In the genomic region with DNA sequence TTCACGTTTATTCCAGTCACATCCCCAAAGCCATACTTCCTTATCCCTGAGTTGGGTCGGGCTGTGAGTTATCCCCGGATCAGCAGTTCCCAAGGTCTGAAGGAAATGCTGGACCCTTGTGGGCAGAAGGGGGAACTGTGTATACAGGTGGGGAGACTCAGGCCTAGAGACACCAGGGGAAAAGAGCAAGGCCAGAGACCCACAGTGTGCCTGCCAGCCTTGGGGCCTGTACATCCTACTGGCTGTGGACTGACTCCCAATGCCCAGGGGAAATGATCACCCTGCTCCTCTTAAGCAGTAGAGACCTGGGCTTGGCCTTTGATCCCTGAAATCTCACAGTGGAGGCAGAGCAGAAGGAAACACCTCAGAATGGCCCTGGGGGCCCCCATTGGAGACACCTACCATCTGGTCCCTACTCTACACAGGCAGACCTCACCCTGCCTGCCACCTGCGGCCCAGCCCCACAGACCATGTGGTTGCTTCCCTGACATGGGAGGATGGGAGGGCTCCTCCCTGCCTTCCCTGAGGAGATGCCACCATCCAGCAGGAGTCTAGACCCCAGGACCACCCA, we compare ENCODE assay signal across 9 cellular contexts. TPM values are rescaled to one million over a fixed set of nuclear protein-coding genes. Genes with fewer than 3 reads are reported as not detected.
DNase-seq lines count a peak whose midpoint lies in the region; ATAC-seq and TF ChIP-seq lines count a peak whose summit lies in the region.
"Had no signal": no experiment of that assay in that cellular context is flagged by ENCODE, and none has a peak within 500 bp of the region (broad histone marks: within the 10 kb centered on the region; RNA-seq: fewer than 3 reads in every experiment).

No MANE protein-coding gene starts in this region.

- TF ChIP-seq RAD21 in IMR-90 (IDR thresholded peaks at IDR 0.05; ENCODE audit: low read length), result no peak

- H2BK15ac ChIP-seq in IMR-90 (ENCODE audit: low read depth, low read length), result 0 out of 3 replicates have a peak overlapping the region, but pooled peaks have one; percentile 39

- H3K27me3 ChIP-seq in ACC112 (ENCODE audit: insufficient read depth, low read length) (no peaks in the 10 kb centered on the region), IMR-90 (ENCODE audit: control insufficient read depth, insufficient read depth, low read length) (no peaks in the 10 kb centered on the region), Caco-2 (replicated peaks; ENCODE audit: control insufficient read depth, insufficient read depth, low read length) (no peaks in the 10 kb centered on the region)

- WGBS in IMR-90 (ENCODE audit: extremely low coverage in 2 of 2, insufficient read length in 1 of 2), 2 experiments, result no CpG with 5 or more reads among the region's 4 CpGs

- no peaks in the 10 kb centered on the region for H3K9me3 Mint-ChIP-seq in dendritic cell treated with granulocyte-macrophage colony-stimulating factor and Interleukin-4, amounts not matched to agents 40 ng/mL and 50 ng/mL, for 4 days
- no peaks in the 10 kb centered on the region for H3K9me3 Mint-ChIP-seq in naive thymus-derived CD8-positive, alpha-beta T cell
- no peaks in the 10 kb centered on the region for H3K9me3 Mint-ChIP-seq in Caco-2 (ENCODE audit: unreplicated experiment)

- peaks cover 10% of the 10 kb centered on the region for H3K79me2 ChIP-seq in ACC112 (ENCODE audit: control insufficient read depth, insufficient read depth, low read length, unreplicated experiment)

- TF ChIP-seq CTCF in IMR-90 (conservative IDR thresholded peaks at IDR 0.05; ENCODE audit: low read depth, low read length), result peak; percentile 21; the same call in 1 of the 2 replicates
- TF ChIP-seq CTCF in Caco-2 (IDR thresholded peaks at IDR 0.05; ENCODE audit: insufficient read depth in 1 of 2, low read depth in 1 of 2, low read length in 1 of 2, severe bottlenecking in 1 of 2, unreplicated experiment in 1 of 2), result no peak

- H3K4me1 ChIP-seq in ACC112 (ENCODE audit: control insufficient read depth, insufficient read depth, low read length, unreplicated experiment) (peaks cover 30% of the 10 kb centered on the region), IMR-90 (ENCODE audit: control insufficient read depth, insufficient read depth, low read length) (peaks cover 44% of the 10 kb centered on the region), Caco-2 (no peaks in the 10 kb centered on the region)

- peak overlapping the region; percentile 91 for H3K9ac ChIP-seq in IMR-90 (ENCODE audit: low read depth, low read length)

- peak overlapping the region; percentile 85 for H2AK5ac ChIP-seq in IMR-90 (ENCODE audit: low read depth, low read length)

- peak overlapping the region; percentile 8; the same call in 1 of the 2 replicates for H3K18ac ChIP-seq in IMR-90 (ENCODE audit: low read depth, low read length)

- peaks cover 22% of the 10 kb centered on the region for H3K27me3 Mint-ChIP-seq in dendritic cell treated with granulocyte-macrophage colony-stimulating factor and Interleukin-4, amounts not matched to agents 40 ng/mL and 50 ng/mL, for 4 days
- H3K27me3 Mint-ChIP-seq in naive thymus-derived CD8-positive, alpha-beta T cell, result no peaks in the 10 kb centered on the region
- no peaks in the 10 kb centered on the region for H3K27me3 Mint-ChIP-seq in Caco-2 (ENCODE audit: insufficient read depth, unreplicated experiment)

- H2AK9ac ChIP-seq in IMR-90 (replicated peaks; ENCODE audit: low read depth, low read length, poor library complexity), result peak overlapping the region; percentile 100

- no peaks in the 10 kb centered on the region for H3K36me3 Mint-ChIP-seq in dendritic cell treated with granulocyte-macrophage colony-stimulating factor and Interleukin-4, amounts not matched to agents 40 ng/mL and 50 ng/mL, for 4 days (ENCODE audit: low read depth)
- H3K36me3 Mint-ChIP-seq in naive thymus-derived CD8-positive, alpha-beta T cell, result peaks cover 0 to 3% (median 0%) of the 10 kb centered on the region in 3 donors
- peaks cover 6% of the 10 kb centered on the region for H3K36me3 Mint-ChIP-seq in Caco-2 (ENCODE audit: insufficient read depth, unreplicated experiment)

- H3K36me3 ChIP-seq in ACC112 (ENCODE audit: insufficient read depth, low read length) (0 out of 2 replicates have a peak, but pooled peaks cover 3% of the 10 kb centered on the region), IMR-90 (ENCODE audit: control insufficient read depth, insufficient read depth, low read length) (peaks cover 33% of the 10 kb centered on the region), Caco-2 (ENCODE audit: control insufficient read depth, insufficient read depth, low read length) (no peaks in the 10 kb centered on the region)

- no peak for TF ChIP-seq POLR2A in IMR-90 (IDR thresholded peaks at IDR 0.05; ENCODE audit: low read depth, low read length)

- H3K9me3 ChIP-seq in IMR-90 (ENCODE audit: control insufficient read depth, insufficient read depth, low read length) (no peaks in the 10 kb centered on the region), Caco-2 (no peaks in the 10 kb centered on the region)

- POLR2A ChIA-PET in IMR-90 (lab: Charles Lee; ENCODE audit: unreplicated experiment), result no interaction called here
- POLR2A ChIA-PET in naive thymus-derived CD8-positive, alpha-beta T cell (lab: Charles Lee), result interaction anchor here (1.7 to 2.4 kb wide), 4 partner anchors 22 to 137 kb away, joined by 5 to 11 read pairs (median 10); partner anchors contain the start of genes RNF185 and TUG1
- POLR2A ChIA-PET in Caco-2 (lab: Charles Lee), result no interaction called here

- peak overlapping the region; percentile 89 for H4K91ac ChIP-seq in IMR-90 (ENCODE audit: insufficient read depth, low read depth, low read length)

- CTCF ChIA-PET in IMR-90 (lab: Yijun Ruan, JAX) (interaction anchor here (0.6 kb wide), 1 partner anchor 187 kb away, joined by 8 read pairs; no protein-coding TSS in a partner anchor), Caco-2 (lab: Charles Lee) (interaction anchor here (1.4 to 2.5 kb wide), 2 partner anchors 27 to 43 kb away, joined by 6 to 10 read pairs; no protein-coding TSS in a partner anchor)

- H3K4me2 ChIP-seq in IMR-90 (ENCODE audit: low read depth, low read length), result peak overlapping the region; percentile 96

- H3K79me1 ChIP-seq in IMR-90 (ENCODE audit: low read depth in 1 of 2, low read length in 2 of 2), result peaks cover 15 to 53% of the 10 kb centered on the region in 2 experiments; a peak in 3 of 4 replicates

- H3K14ac ChIP-seq in IMR-90 (replicated peaks; ENCODE audit: low read depth, low read length), result peak overlapping the region; percentile 98

- H4K20me1 ChIP-seq in IMR-90 (ENCODE audit: insufficient read depth, low read length), result peaks cover 25% of the 10 kb centered on the region

- H3K27ac Mint-ChIP-seq in dendritic cell treated with granulocyte-macrophage colony-stimulating factor and Interleukin-4, amounts not matched to agents 40 ng/mL and 50 ng/mL, for 4 days, result peak overlapping the region; percentile 47
- H3K27ac Mint-ChIP-seq in naive thymus-derived CD8-positive, alpha-beta T cell, result peak overlapping the region; percentile 68 to 97 (median 94)
- no peak overlapping the region for H3K27ac Mint-ChIP-seq in Caco-2 (ENCODE audit: unreplicated experiment)

- no peak overlapping the region for H2BK120ac ChIP-seq in IMR-90 (ENCODE audit: low read depth, low read length)

- H3K4me3 Mint-ChIP-seq in dendritic cell treated with granulocyte-macrophage colony-stimulating factor and Interleukin-4, amounts not matched to agents 40 ng/mL and 50 ng/mL, for 4 days, result no peak overlapping the region
- peak overlapping the region; percentile 90 to 97 (median 95) for H3K4me3 Mint-ChIP-seq in naive thymus-derived CD8-positive, alpha-beta T cell
- no peak overlapping the region for H3K4me3 Mint-ChIP-seq in Caco-2 (ENCODE audit: unreplicated experiment)

- peak overlapping the region; percentile 87 for H2BK5ac ChIP-seq in IMR-90 (ENCODE audit: low read depth, low read length, poor library complexity, severe bottlenecking)

- ATAC-seq in IMR-90 (ENCODE audit: low read depth), result no peak
- ATAC-seq in naive thymus-derived CD8-positive, alpha-beta T cell, result no peak
- ATAC-seq in HG03354 (IDR thresholded peaks at IDR 0.05; ENCODE audit: poor library complexity, severe bottlenecking, unreplicated experiment), result no peak

- dilution Hi-C loops in IMR-90 (cut with HindIII; ENCODE audit: low sequenced_read_pairs, unreplicated experiment), result no loop called here

- peaks cover 13% of the 10 kb centered on the region for H3K4me1 Mint-ChIP-seq in dendritic cell treated with granulocyte-macrophage colony-stimulating factor and Interleukin-4, amounts not matched to agents 40 ng/mL and 50 ng/mL, for 4 days (ENCODE audit: low read depth)
- peaks cover 18 to 27% (median 21%) of the 10 kb centered on the region in 4 donors for H3K4me1 Mint-ChIP-seq in naive thymus-derived CD8-positive, alpha-beta T cell
- H3K4me1 Mint-ChIP-seq in Caco-2 (ENCODE audit: low read depth, unreplicated experiment), result peaks cover 7% of the 10 kb centered on the region

- no peak overlapping the region for H2AFZ ChIP-seq in ACC112 (ENCODE audit: low read length, unreplicated experiment)
- no peak overlapping the region for H2AFZ ChIP-seq in IMR-90 (replicated peaks; ENCODE audit: low read length, poor library complexity)

- H3K9me1 ChIP-seq in IMR-90 (ENCODE audit: insufficient read depth, low read length), result peaks cover 19% of the 10 kb centered on the region

- H3K27ac ChIP-seq in ACC112 (ENCODE audit: low read depth, low read length), result peak overlapping the region; percentile 88
- H3K27ac ChIP-seq in IMR-90 (ENCODE audit: insufficient read depth, low read length), result peak overlapping the region; percentile 94

- H4K8ac ChIP-seq in IMR-90 (ENCODE audit: low read depth in 2 of 2, low read length in 2 of 2), result peak overlapping the region in 1 of 2 experiments; percentile 82; a peak in 3 of 4 replicates

- peak overlapping the region; percentile 94 for H3K23ac ChIP-seq in IMR-90 (ENCODE audit: low read depth, low read length)

- intact Hi-C loops in IMR-90 (cut with micrococcal nuclease), result loop anchor here (5.0 kb wide), 1 partner anchor 106 kb away; the partner anchor contains the start of gene LIMK2
- intact Hi-C loops in dendritic cell treated with granulocyte-macrophage colony-stimulating factor and Interleukin-4, amounts not matched to agents 40 ng/mL and 50 ng/mL, for 4 days (cut with micrococcal nuclease), result loop anchor here (2.0 to 5.0 kb wide), 2 partner anchors 41 to 125 kb away; no protein-coding TSS in a partner anchor
- intact Hi-C loops in Caco-2 (cut with micrococcal nuclease; ENCODE audit: unreplicated experiment), result no loop called here

- no peak overlapping the region for H2BK20ac ChIP-seq in IMR-90 (ENCODE audit: low read depth, low read length)

- peak overlapping the region; percentile 85 for H3K4me3 ChIP-seq in ACC112 (ENCODE audit: low read depth, low read length)
- H3K4me3 ChIP-seq in IMR-90 (ENCODE audit: insufficient read depth, low read depth, low read length), result peak overlapping the region; percentile 90
- H3K4me3 ChIP-seq in Caco-2 (ENCODE audit: low read depth, low read length), result no peak overlapping the region

- no peak for DNase-seq in IMR-90
- no peak for DNase-seq in naive thymus-derived CD8-positive, alpha-beta T cell
- no peak for DNase-seq in Caco-2
- DNase-seq in DMS153 treated with DMSO at 0.1 percent for 48 hours (lab: John Stamatoyannopoulos, UW; ENCODE audit: unreplicated experiment), result no peak
- DNase-seq in NCI-H2196 (lab: John Stamatoyannopoulos, UW; ENCODE audit: unreplicated experiment), result no peak

- in situ Hi-C loops in IMR-90 (cut with MboI; ENCODE audit: low sequenced_read_pairs), result no loop called here

- peak overlapping the region; percentile 23 for H4K5ac ChIP-seq in IMR-90 (ENCODE audit: low read depth, low read length)

- no peak overlapping the region; the same call in 1 of the 2 replicates for H3K56ac ChIP-seq in IMR-90 (ENCODE audit: extremely low read depth, insufficient read depth, low read length)

- H3K4ac ChIP-seq in IMR-90 (ENCODE audit: low read depth, low read length), result peak overlapping the region; percentile 92

- BruUV-seq in IMR-90 (replicated peaks; lab: Mats Ljungman, UMichigan) (no TSS peak), Caco-2 (replicated peaks; lab: Mats Ljungman, UMichigan) (no TSS peak)

RNA-seq across cellular contexts. Expression of gene SELENOM, which starts 1.3 kb away (rescaled TPM):
- total RNA-seq in IMR-90 (2012; rRNA removed), result 36.1 and 46.2 TPM in 2 replicates
- 270 and 369 TPM in 2 replicates for polyA plus RNA-seq in IMR-90 (2012; rRNA removed)
- polyA plus RNA-seq in IMR-90 (2012; cell fraction: cytosol; rRNA removed), result 662 and 853 TPM in 2 replicates
- 256 and 316 TPM in 2 replicates for polyA plus RNA-seq in IMR-90 (2012; cell fraction: nucleus; rRNA removed; ENCODE audit: low replicate concordance)
- 10 to 100 TPM; 74.9 to 77.8 TPM for total RNA-seq in naive thymus-derived CD8-positive, alpha-beta T cell
- polyA plus RNA-seq in naive thymus-derived CD8-positive, alpha-beta T cell, result 100 to 1,000 TPM; 114 to 142 (median 134) TPM
- 1.3 and 2.0 TPM in 2 replicates for total RNA-seq in Caco-2 (2022)

RNA-seq across cellular contexts. Expression of gene INPP5J, which starts 16.7 kb away (rescaled TPM):
- total RNA-seq in IMR-90 (2012; rRNA removed), result 0.28 and 0.36 TPM in 2 replicates
- polyA plus RNA-seq in IMR-90 (2012; rRNA removed), result 2.0 and 2.2 TPM in 2 replicates
- polyA plus RNA-seq in IMR-90 (2012; cell fraction: cytosol; rRNA removed), result 0.41 and 2.1 TPM in 2 replicates
- 9.6 and 20.2 TPM in 2 replicates for polyA plus RNA-seq in IMR-90 (2012; cell fraction: nucleus; rRNA removed; ENCODE audit: low replicate concordance)
- under 1 TPM; 0.33 to 0.47 TPM for total RNA-seq in naive thymus-derived CD8-positive, alpha-beta T cell
- polyA plus RNA-seq in naive thymus-derived CD8-positive, alpha-beta T cell, result not detected
- 6.8 and 7.8 TPM in 2 replicates for total RNA-seq in Caco-2 (2022)
- total RNA-seq: mononuclear cell had no signal

RNA-seq across cellular contexts. Expression of gene SMTN, which starts 25.0 kb away (rescaled TPM):
- total RNA-seq in IMR-90 (2012; rRNA removed), result 47.2 and 53.6 TPM in 2 replicates
- 63.7 and 65.1 TPM in 2 replicates for polyA plus RNA-seq in IMR-90 (2012; rRNA removed)
- polyA plus RNA-seq in IMR-90 (2012; cell fraction: cytosol; rRNA removed), result 97.1 and 119 TPM in 2 replicates
- 227 and 462 TPM in 2 replicates for polyA plus RNA-seq in IMR-90 (2012; cell fraction: nucleus; rRNA removed; ENCODE audit: low replicate concordance)
- 1 to 10 TPM; 2.2 to 4.5 TPM for total RNA-seq in naive thymus-derived CD8-positive, alpha-beta T cell
- 1 to 10 TPM in 2 of 3 donors, not detected in 1; 1.1 to 1.8 TPM for polyA plus RNA-seq in naive thymus-derived CD8-positive, alpha-beta T cell
- 69.8 and 71.0 TPM in 2 replicates for total RNA-seq in Caco-2 (2022)

RNA-seq across cellular contexts. Expression of gene PLA2G3, which starts 34.2 kb away (rescaled TPM):
- total RNA-seq in IMR-90 (2012; rRNA removed) (under 0.01 TPM in 1 of 2 replicates, not detected in the other), Caco-2 (2022) (not detected in 2 replicates)
- 0.07 and 0.12 TPM in 2 replicates for polyA plus RNA-seq in IMR-90 (2012; rRNA removed)
- polyA plus RNA-seq in IMR-90 (2012; cell fraction: cytosol; rRNA removed), result 0.04 TPM in 1 of 2 replicates, not detected in the other
- polyA plus RNA-seq in IMR-90 (2012; cell fraction: nucleus; rRNA removed; ENCODE audit: low replicate concordance), result 0.09 and 0.11 TPM in 2 replicates
- total RNA-seq in naive thymus-derived CD8-positive, alpha-beta T cell, result not detected
- not detected for polyA plus RNA-seq in naive thymus-derived CD8-positive, alpha-beta T cell
- total RNA-seq: mononuclear cell had no signal

RNA-seq across cellular contexts. Expression of gene RNF185, which starts 53.9 kb away (rescaled TPM):
- total RNA-seq in IMR-90 (2012; rRNA removed) (30.3 and 34.2 TPM in 2 replicates), Caco-2 (2022) (27.8 and 30.3 TPM in 2 replicates)
- 33.6 and 38.7 TPM in 2 replicates for polyA plus RNA-seq in IMR-90 (2012; rRNA removed)
- 19.1 and 21.5 TPM in 2 replicates for polyA plus RNA-seq in IMR-90 (2012; cell fraction: cytosol; rRNA removed)
- polyA plus RNA-seq in IMR-90 (2012; cell fraction: nucleus; rRNA removed; ENCODE audit: low replicate concordance), result 16.0 and 45.2 TPM in 2 replicates
- 10 to 100 TPM; 21.0 to 21.8 TPM for total RNA-seq in naive thymus-derived CD8-positive, alpha-beta T cell
- 10 to 100 TPM; 14.5 to 21.9 (median 17.5) TPM for polyA plus RNA-seq in naive thymus-derived CD8-positive, alpha-beta T cell

Comparison
In these comparisons a context has a peak if more than half of its experiments do, and no peak if none do; other contexts are left out.
1. H3K4me3 Mint-ChIP-seq: peak in naive thymus-derived CD8-positive, alpha-beta T cell (10 of 10); none in dendritic cell treated with granulocyte-macrophage colony-stimulating factor and Interleukin-4, amounts not matched to agents 40 ng/mL and 50 ng/mL, for 4 days (single experiment) and Caco-2 (single experiment).
2. RNA of gene SELENOM, which starts 1.3 kb away (total RNA-seq): 74.9 to 77.8 TPM in naive thymus-derived CD8-positive, alpha-beta T cell and 36.1 to 46.2 TPM in IMR-90; 1.3 to 2.0 TPM in Caco-2; every median in the first group is over 10 times any median in the second.